Comparison of ENCODE assay signal across 8 cellular contexts in the genomic region with DNA sequence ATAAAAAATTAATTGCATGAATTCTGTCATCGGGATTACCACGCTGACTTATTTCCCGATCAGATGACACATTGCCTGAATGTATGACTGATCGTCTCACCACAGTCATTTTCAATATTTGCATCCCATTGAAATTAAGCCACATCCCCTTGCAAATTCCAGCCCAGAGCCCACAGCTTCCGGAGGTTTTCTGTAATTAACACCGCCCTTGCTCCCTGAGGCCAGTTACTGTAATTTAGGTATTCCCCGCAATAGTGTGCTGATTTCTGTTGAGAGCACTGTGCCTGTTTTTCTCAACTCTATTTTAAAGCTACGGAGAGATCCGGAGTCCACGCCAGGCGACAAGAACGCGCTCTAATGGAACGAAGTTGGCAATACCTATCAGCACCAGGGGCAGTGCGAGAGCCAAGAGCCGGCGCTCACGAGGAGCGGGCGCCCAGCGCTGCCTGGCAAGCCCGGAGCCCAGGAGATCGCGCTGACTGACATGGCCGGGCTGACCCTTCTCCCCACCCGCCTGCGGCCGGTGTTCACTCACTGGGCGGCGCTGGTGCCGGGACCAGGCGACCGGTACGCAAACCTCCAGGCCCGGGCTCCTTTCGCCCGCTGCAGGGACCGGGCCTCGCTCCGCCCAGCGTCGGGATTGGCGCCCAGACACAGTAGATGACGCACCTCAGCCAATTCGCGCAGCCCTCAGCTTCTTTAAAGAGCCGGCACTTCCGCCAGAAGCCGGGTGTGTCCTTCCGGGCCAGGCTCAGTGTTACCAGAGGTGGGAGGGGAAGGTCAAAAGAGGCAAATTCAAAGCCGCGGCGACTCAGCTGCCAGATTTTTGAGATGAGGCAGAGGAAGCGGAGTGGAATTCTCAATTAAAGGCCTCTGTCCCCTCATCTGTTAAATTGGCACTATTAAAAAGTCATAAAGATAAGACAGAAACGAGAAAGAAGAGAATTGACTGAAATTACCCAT. TPM values are rescaled to one million over a fixed set of nuclear protein-coding genes. Genes with fewer than 3 reads are reported as not detected.
DNase-seq lines count a peak whose midpoint lies in the region; TF ChIP-seq lines count a peak whose summit lies in the region.

TSS of gene PLGRKT (minus strand) at position 672 of the 963 bp plus-strand sequence. CDS start 5,948 bp downstream, outside the sequence.

- no peaks in the 10 kb centered on the region for H3K9me3 ChIP-seq in effector memory CD4-positive, alpha-beta T cell (ENCODE audit: control insufficient read depth, low read length)

- H3K4me3 ChIP-seq in effector memory CD4-positive, alpha-beta T cell (ENCODE audit: insufficient read depth, low read depth, low read length, poor library complexity, severe bottlenecking) = peak within 1 kb of the TSS; percentile 72

- H3K27me3 ChIP-seq in effector memory CD4-positive, alpha-beta T cell (replicated peaks; ENCODE audit: control insufficient read depth, insufficient read depth, low read length, poor library complexity, severe bottlenecking) = no peaks in the 10 kb centered on the region

- H3K4me1 ChIP-seq in effector memory CD4-positive, alpha-beta T cell (ENCODE audit: control insufficient read depth, insufficient read depth, low read length, poor library complexity, severe bottlenecking) = peaks cover 11% of the 10 kb centered on the region

- DNase-seq in COR-L47 (lab: John Stamatoyannopoulos, UW) = peak; percentile 91
- peak; percentile 94 for DNase-seq in GM20000 (ENCODE audit: low spot score)
- peak; percentile 94 for DNase-seq in HT-29 (ENCODE audit: low spot score)
- DNase-seq in NOMO-1 (lab: John Stamatoyannopoulos, UW; ENCODE audit: unreplicated experiment in 2 of 2) = peak; percentile 74 to 83
- peak; percentile 76 to 82 for DNase-seq in activated CD8-positive, alpha-beta memory T cell treated with anti-CD3 and anti-CD28 coated beads for 4 hours (ENCODE audit: low read depth in 2 of 2)
- DNase-seq in effector memory CD4-positive, alpha-beta T cell = peak; percentile 85 to 89 (median 86)
- peak; percentile 86 to 90 for DNase-seq in lung microvascular endothelial cell (ENCODE audit: low read depth in 2 of 2)
- DNase-seq in stimulated activated CD4-positive, alpha-beta T cell treated with anti-CD3 and anti-CD28 coated beads, TNF-alpha, amount 100 ng/mL, for 48 hours (ENCODE audit: low read depth in 3 of 3) = peak; percentile 78 to 86 (median 81)

- TF ChIP-seq CTCF in GM20000 (IDR thresholded peaks at IDR 0.05; ENCODE audit: extremely low read depth, missing control alignments) = peak; percentile 23

- H3K36me3 ChIP-seq in effector memory CD4-positive, alpha-beta T cell (ENCODE audit: control insufficient read depth, insufficient read depth, low read length) = peaks cover 3% of the 10 kb centered on the region

- H3K27ac ChIP-seq in effector memory CD4-positive, alpha-beta T cell (ENCODE audit: insufficient read depth, low read length, poor library complexity, severe bottlenecking) = peak within 1 kb of the TSS; percentile 95

RNA-seq across cellular contexts. Expression of gene PLGRKT, which starts in this region (rescaled TPM):
- 4.1 TPM in 2 replicates for total RNA-seq in HT-29 (2014; rRNA removed; shearing (Covaris generic))
- 5.0 and 5.2 TPM in 2 replicates for total RNA-seq in lung microvascular endothelial cell

Comparison
In these comparisons a context has a peak if more than half of its experiments do, and no peak if none do; other contexts are left out.
1. Peak in every context shown above with its lines: DNase-seq, H3K4me3 ChIP-seq and H3K27ac ChIP-seq.